ENCODE assay signal across 1 cellular context in genomic region chr2:70517804-70518203, GRCh38.
TF ChIP-seq lines count a peak whose summit lies in the region.

No MANE protein-coding gene starts in this region.

TF ChIP-seq in HepG2, 621 proteins besides CTCF, POLR2A, EP300 and RAD21 (continued from another document and continues in another):
- no peak for TF ChIP-seq ZNF101 (CRISPR knock-in tag; IDR thresholded peaks at IDR 0.05; ENCODE audit: borderline replicate concordance, low read depth)
- TF ChIP-seq ZNF205 (CRISPR knock-in tag; IDR thresholded peaks at IDR 0.05), result no peak
- no peak for TF ChIP-seq SMC3 (IDR thresholded peaks at IDR 0.05; ENCODE audit: low read length)
- 0 out of 2 replicates have a peak, but pooled peaks have one; percentile 19 for TF ChIP-seq RCOR2 (CRISPR knock-in tag; IDR thresholded peaks at IDR 0.05)
- TF ChIP-seq HNF4A (CRISPR knock-in tag; IDR thresholded peaks at IDR 0.05), result peak; percentile 77
- TF ChIP-seq ZUFSP (CRISPR knock-in tag; IDR thresholded peaks at IDR 0.05; ENCODE audit: borderline replicate concordance), result no peak
- TF ChIP-seq ZNF564 (CRISPR knock-in tag; IDR thresholded peaks at IDR 0.05), result no peak
- no peak for TF ChIP-seq MEIS1 (CRISPR knock-in tag; IDR thresholded peaks at IDR 0.05; ENCODE audit: borderline replicate concordance)
- TF ChIP-seq NR2F2 (IDR thresholded peaks at IDR 0.05; ENCODE audit: borderline replicate concordance, low read depth), result no peak
- no peak for TF ChIP-seq SIN3B (IDR thresholded peaks at IDR 0.05; ENCODE audit: low read length)
- TF ChIP-seq HNF4G (IDR thresholded peaks at IDR 0.05; ENCODE audit: borderline replicate concordance, low read depth, low read length), result no peak
- TF ChIP-seq HNF4G (CRISPR knock-in tag; IDR thresholded peaks at IDR 0.05; ENCODE audit: borderline replicate concordance, low read depth), result no peak
- TF ChIP-seq HCFC1 (IDR thresholded peaks at IDR 0.05; ENCODE audit: low read depth, low read length), result no peak
- peak; percentile 46; the same call in 1 of the 2 replicates for TF ChIP-seq NRL (CRISPR knock-in tag; IDR thresholded peaks at IDR 0.05; ENCODE audit: borderline replicate concordance)
- TF ChIP-seq RFX5 (IDR thresholded peaks at IDR 0.05; ENCODE audit: low read depth, low read length), result no peak
- TF ChIP-seq ZNF670 (CRISPR knock-in tag; IDR thresholded peaks at IDR 0.05; ENCODE audit: borderline replicate concordance), result no peak
- no peak for TF ChIP-seq SRSF1 (optimal IDR thresholded peaks at IDR 0.05; ENCODE audit: low read depth, low read length)
- TF ChIP-seq ZBTB8A (CRISPR knock-in tag; IDR thresholded peaks at IDR 0.05; ENCODE audit: borderline replicate concordance, low read depth), result no peak
- TF ChIP-seq EHMT2 (IDR thresholded peaks at IDR 0.05; ENCODE audit: borderline replicate concordance, low read depth, low read length), result 0 out of 2 replicates have a peak, but pooled peaks have one; percentile 40
- no peak for TF ChIP-seq ZNF446 (CRISPR knock-in tag; IDR thresholded peaks at IDR 0.05)
- TF ChIP-seq, protein P1, sequence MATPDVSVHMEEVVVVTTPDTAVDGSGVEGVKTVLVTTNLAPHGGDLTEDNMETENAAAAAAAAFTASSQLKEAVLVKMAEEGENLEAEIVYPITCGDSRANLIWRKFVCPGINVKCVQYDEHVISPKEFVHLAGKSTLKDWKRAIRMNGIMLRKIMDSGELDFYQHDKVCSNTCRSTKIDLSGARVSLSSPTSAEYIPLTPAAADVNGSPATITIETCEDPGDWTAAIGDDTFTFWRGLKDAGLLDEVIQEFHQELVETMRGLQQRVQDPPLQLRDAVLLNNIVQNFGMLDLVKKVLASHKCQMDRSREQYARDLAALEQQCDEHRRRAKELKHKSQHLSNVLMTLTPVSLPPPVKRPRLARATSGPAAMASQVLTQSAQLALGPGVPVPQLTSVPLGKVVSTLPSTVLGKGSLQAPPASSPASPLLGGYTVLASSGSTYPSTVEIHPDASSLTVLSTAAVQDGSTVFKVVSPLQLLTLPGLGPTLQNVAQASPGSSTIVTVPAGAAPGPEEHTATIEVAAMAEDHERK (CRISPR knock-in tag; IDR thresholded peaks at IDR 0.05; ENCODE audit: low read depth), result no peak
- TF ChIP-seq KDM5B (CRISPR knock-in tag; IDR thresholded peaks at IDR 0.05; ENCODE audit: borderline replicate concordance), result no peak
- no peak for TF ChIP-seq ZNF724P (CRISPR knock-in tag; IDR thresholded peaks at IDR 0.05; ENCODE audit: borderline replicate concordance)
- TF ChIP-seq SRSF9 (IDR thresholded peaks at IDR 0.05; ENCODE audit: borderline replicate concordance, insufficient read depth, low read depth, low read length, poor library complexity, severe bottlenecking), result no peak
- no peak for TF ChIP-seq GRHL1 (CRISPR knock-in tag; conservative IDR thresholded peaks at IDR 0.05)
- TF ChIP-seq ZGPAT (CRISPR knock-in tag; IDR thresholded peaks at IDR 0.05), result no peak
- TF ChIP-seq SALL2 (CRISPR knock-in tag; IDR thresholded peaks at IDR 0.05), result no peak
- TF ChIP-seq, protein P2, sequence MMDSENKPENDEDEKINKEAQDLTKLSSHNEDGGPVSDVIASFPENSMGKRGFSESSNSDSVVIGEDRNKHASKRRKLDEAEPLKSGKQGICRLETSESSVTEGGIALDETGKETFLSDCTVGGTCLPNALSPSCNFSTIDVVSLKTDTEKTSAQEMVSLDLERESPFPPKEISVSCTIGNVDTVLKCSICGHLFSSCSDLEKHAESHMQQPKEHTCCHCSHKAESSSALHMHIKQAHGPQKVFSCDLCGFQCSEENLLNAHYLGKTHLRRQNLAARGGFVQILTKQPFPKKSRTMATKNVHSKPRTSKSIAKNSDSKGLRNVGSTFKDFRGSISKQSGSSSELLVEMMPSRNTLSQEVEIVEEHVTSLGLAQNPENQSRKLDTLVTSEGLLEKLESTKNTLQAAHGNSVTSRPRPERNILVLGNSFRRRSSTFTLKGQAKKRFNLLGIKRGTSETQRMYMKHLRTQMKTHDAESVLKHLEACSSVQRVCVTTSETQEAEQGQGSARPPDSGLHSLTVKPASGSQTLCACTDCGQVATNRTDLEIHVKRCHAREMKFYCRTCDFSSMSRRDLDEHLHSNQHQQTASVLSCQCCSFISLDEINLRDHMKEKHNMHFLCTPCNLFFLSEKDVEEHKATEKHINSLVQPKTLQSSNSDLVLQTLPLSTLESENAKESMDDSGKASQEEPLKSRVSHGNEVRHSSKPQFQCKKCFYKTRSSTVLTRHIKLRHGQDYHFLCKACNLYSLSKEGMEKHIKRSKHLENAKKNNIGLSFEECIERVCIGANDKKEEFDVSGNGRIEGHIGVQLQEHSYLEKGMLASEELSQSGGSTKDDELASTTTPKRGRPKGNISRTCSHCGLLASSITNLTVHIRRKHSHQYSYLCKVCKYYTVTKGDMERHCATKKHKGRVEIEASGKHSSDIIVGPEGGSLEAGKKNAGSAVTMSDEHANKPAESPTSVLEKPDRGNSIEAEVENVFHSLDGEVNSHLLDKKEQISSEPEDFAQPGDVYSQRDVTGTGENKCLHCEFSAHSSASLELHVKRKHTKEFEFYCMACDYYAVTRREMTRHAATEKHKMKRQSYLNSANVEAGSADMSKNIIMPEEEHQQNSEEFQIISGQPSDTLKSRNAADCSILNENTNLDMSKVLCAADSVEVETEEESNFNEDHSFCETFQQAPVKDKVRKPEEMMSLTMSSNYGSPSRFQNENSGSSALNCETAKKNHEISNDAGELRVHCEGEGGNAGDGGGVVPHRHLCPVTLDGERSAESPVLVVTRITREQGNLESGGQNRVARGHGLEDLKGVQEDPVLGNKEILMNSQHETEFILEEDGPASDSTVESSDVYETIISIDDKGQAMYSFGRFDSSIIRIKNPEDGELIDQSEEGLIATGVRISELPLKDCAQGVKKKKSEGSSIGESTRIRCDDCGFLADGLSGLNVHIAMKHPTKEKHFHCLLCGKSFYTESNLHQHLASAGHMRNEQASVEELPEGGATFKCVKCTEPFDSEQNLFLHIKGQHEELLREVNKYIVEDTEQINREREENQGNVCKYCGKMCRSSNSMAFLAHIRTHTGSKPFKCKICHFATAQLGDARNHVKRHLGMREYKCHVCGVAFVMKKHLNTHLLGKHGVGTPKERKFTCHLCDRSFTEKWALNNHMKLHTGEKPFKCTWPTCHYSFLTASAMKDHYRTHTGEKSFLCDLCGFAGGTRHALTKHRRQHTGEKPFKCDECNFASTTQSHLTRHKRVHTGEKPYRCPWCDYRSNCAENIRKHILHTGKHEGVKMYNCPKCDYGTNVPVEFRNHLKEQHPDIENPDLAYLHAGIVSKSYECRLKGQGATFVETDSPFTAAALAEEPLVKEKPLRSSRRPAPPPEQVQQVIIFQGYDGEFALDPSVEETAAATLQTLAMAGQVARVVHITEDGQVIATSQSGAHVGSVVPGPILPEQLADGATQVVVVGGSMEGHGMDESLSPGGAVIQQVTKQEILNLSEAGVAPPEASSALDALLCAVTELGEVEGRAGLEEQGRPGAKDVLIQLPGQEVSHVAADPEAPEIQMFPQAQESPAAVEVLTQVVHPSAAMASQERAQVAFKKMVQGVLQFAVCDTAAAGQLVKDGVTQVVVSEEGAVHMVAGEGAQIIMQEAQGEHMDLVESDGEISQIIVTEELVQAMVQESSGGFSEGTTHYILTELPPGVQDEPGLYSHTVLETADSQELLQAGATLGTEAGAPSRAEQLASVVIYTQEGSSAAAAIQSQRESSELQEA (CRISPR knock-in tag; IDR thresholded peaks at IDR 0.05; ENCODE audit: not compliant biosample characterization), result no peak
- TF ChIP-seq PHF8 (CRISPR knock-in tag; IDR thresholded peaks at IDR 0.05), result no peak
- no peak for TF ChIP-seq HDAC1 (CRISPR knock-in tag; IDR thresholded peaks at IDR 0.05)
- TF ChIP-seq LBX2 (CRISPR knock-in tag; IDR thresholded peaks at IDR 0.05; ENCODE audit: borderline replicate concordance), result no peak
- TF ChIP-seq ZNF34 (CRISPR knock-in tag; IDR thresholded peaks at IDR 0.05; ENCODE audit: borderline replicate concordance), result no peak
- no peak for TF ChIP-seq ZNF547 (CRISPR knock-in tag; IDR thresholded peaks at IDR 0.05)
- TF ChIP-seq ZNF788 (CRISPR knock-in tag; IDR thresholded peaks at IDR 0.05; ENCODE audit: borderline replicate concordance), result peak; percentile 62; the same call in 1 of the 2 replicates
- TF ChIP-seq ZC3H4 (CRISPR knock-in tag; IDR thresholded peaks at IDR 0.05; ENCODE audit: borderline replicate concordance), result no peak
- TF ChIP-seq SAP130 (CRISPR knock-in tag; IDR thresholded peaks at IDR 0.05; ENCODE audit: low read depth), result no peak
- TF ChIP-seq RXRA (CRISPR knock-in tag; IDR thresholded peaks at IDR 0.05), result peak; percentile 62
- TF ChIP-seq, protein P3, sequence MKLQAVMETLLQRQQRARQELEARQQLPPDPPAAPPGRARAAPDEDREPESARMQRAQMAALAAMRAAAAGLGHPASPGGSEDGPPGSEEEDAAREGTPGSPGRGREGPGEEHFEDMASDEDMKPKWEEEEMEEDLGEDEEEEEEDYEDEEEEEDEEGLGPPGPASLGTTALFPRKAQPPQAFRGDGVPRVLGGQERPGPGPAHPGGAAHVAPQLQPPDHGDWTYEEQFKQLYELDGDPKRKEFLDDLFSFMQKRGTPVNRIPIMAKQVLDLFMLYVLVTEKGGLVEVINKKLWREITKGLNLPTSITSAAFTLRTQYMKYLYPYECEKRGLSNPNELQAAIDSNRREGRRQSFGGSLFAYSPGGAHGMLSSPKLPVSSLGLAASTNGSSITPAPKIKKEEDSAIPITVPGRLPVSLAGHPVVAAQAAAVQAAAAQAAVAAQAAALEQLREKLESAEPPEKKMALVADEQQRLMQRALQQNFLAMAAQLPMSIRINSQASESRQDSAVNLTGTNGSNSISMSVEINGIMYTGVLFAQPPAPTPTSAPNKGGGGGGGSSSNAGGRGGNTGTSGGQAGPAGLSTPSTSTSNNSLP (IDR thresholded peaks at IDR 0.05; ENCODE audit: low read depth, low read length), result no peak
- TF ChIP-seq SRSF4 (IDR thresholded peaks at IDR 0.05; ENCODE audit: low read depth, low read length, poor library complexity, severe bottlenecking), result no peak
- no peak for TF ChIP-seq ZNF619 (CRISPR knock-in tag; IDR thresholded peaks at IDR 0.05)
- no peak for TF ChIP-seq ZNF121 (CRISPR knock-in tag; IDR thresholded peaks at IDR 0.05)
- TF ChIP-seq, protein P4, sequence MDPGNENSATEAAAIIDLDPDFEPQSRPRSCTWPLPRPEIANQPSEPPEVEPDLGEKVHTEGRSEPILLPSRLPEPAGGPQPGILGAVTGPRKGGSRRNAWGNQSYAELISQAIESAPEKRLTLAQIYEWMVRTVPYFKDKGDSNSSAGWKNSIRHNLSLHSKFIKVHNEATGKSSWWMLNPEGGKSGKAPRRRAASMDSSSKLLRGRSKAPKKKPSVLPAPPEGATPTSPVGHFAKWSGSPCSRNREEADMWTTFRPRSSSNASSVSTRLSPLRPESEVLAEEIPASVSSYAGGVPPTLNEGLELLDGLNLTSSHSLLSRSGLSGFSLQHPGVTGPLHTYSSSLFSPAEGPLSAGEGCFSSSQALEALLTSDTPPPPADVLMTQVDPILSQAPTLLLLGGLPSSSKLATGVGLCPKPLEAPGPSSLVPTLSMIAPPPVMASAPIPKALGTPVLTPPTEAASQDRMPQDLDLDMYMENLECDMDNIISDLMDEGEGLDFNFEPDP (CRISPR knock-in tag; conservative IDR thresholded peaks at IDR 0.05), result no peak
- TF ChIP-seq, protein P5, sequence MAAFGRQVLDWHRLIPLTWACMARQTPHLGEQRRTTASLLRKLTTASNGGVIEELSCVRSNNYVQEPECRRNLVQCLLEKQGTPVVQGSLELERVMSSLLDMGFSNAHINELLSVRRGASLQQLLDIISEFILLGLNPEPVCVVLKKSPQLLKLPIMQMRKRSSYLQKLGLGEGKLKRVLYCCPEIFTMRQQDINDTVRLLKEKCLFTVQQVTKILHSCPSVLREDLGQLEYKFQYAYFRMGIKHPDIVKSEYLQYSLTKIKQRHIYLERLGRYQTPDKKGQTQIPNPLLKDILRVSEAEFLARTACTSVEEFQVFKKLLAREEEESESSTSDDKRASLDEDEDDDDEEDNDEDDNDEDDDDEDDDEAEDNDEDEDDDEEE (CRISPR knock-in tag; IDR thresholded peaks at IDR 0.05), result no peak
- TF ChIP-seq SSRP1 (CRISPR knock-in tag; IDR thresholded peaks at IDR 0.05), result no peak
- TF ChIP-seq ZNF317 (CRISPR knock-in tag; IDR thresholded peaks at IDR 0.05), result no peak
- peak; percentile 97 for TF ChIP-seq BCL6 (CRISPR knock-in tag; IDR thresholded peaks at IDR 0.05)
- no peak for TF ChIP-seq ZNF329 (CRISPR knock-in tag; IDR thresholded peaks at IDR 0.05; ENCODE audit: low read depth)
- TF ChIP-seq ZNF33A (CRISPR knock-in tag; IDR thresholded peaks at IDR 0.05; ENCODE audit: borderline replicate concordance), result no peak
